In the genomic region with DNA sequence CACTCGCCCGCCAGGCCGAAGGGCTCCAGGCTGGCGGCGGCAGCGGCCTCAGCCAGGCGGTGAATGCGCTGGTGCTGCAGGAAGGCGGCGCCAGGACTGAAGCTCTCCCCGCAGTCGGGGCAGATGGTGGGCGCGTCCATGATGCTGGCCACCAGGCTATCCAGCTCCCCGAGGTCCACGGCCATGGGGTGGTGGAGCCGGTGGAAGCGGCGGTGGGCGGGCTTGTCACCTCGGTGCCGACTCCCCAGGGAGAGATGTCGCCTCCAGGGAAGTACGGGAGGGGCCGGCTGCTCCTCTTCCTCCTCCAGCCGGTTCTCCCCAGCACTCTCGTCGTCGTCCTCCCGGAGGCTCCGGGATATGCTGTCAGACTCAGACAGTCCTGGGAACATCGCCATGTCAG, we compare ENCODE assay signal across 24 cellular contexts. TPM values are rescaled to one million over a fixed set of nuclear protein-coding genes. Genes with fewer than 3 reads are reported as not detected.
"Had no signal": no experiment of that assay in that cellular context is flagged by ENCODE, and none has a peak within 500 bp of the region (broad histone marks: within the 10 kb centered on the region; RNA-seq: fewer than 3 reads in every experiment).

No MANE protein-coding gene starts in this region.

- ATAC-seq: gastroesophageal sphincter; naive thymus-derived CD4-positive, alpha-beta T cell had no signal

- H3K9me3 Mint-ChIP-seq: central memory CD8-positive, alpha-beta T cell; nephron progenitor cell had no signal

- H3K36me3 ChIP-seq: ovary had no signal

- H3K4me1 Mint-ChIP-seq: central memory CD8-positive, alpha-beta T cell; immature natural killer cell; naive thymus-derived CD4-positive, alpha-beta T cell had no signal

- H3K36me3 Mint-ChIP-seq: immature natural killer cell; naive thymus-derived CD4-positive, alpha-beta T cell had no signal

- H3K27ac ChIP-seq: dorsolateral prefrontal cortex, epithelial cell of prostate, esophagus muscularis mucosa, gastroesophageal sphincter, ovary, sigmoid colon, skin epidermis, stomach had no signal

- H3K4me3 ChIP-seq: dorsolateral prefrontal cortex, esophagus muscularis mucosa, gastroesophageal sphincter, ovary, right atrium auricular region, sigmoid colon, skin epidermis, stomach, upper lobe of left lung had no signal

- H3K4me3 Mint-ChIP-seq: central memory CD8-positive, alpha-beta T cell; immature natural killer cell; naive thymus-derived CD4-positive, alpha-beta T cell; nephron progenitor cell had no signal

- H3K27ac Mint-ChIP-seq: immature natural killer cell; naive thymus-derived CD4-positive, alpha-beta T cell; nephron progenitor cell had no signal

- H3K9me3 ChIP-seq: esophagus muscularis mucosa, gastroesophageal sphincter, ovary, right atrium auricular region, sigmoid colon, stomach, upper lobe of left lung had no signal

- DNase-seq: cortex of kidney; effector memory CD4-positive, alpha-beta T cell; foreskin fibroblast; glutamatergic neuron; immature natural killer cell; left cardiac atrium; mammary epithelial cell; naive thymus-derived CD4-positive, alpha-beta T cell; nephron progenitor cell; ovary; sigmoid colon; stimulated activated CD4-positive, alpha-beta T cell treated with anti-CD3 and anti-CD28 coated beads, Interleukin-2, amount 100 ng/mL, for 24 hours; stimulated activated CD4-positive, alpha-beta T cell treated with anti-CD3 and anti-CD28 coated beads, Interleukin-4, amount 100 ng/mL, for 4 hours; stimulated activated naive CD4-positive, alpha-beta T cell; stomach; substantia nigra had no signal

- H3K27me3 ChIP-seq: dorsolateral prefrontal cortex, esophagus muscularis mucosa, gastroesophageal sphincter, ovary, right atrium auricular region, sigmoid colon, stomach, upper lobe of left lung had no signal

RNA-seq across cellular contexts. Expression of gene ZNF697, which starts 24.4 kb away (rescaled TPM):
- polyA plus RNA-seq: immature natural killer cell; naive thymus-derived CD4-positive, alpha-beta T cell had no signal
